ENCODE assay signal across 15 cellular contexts in genomic region chr17:61386251-61386650, GRCh38. TPM values are rescaled to one million over a fixed set of nuclear protein-coding genes. Genes with fewer than 3 reads are reported as not detected.
A peak's percentile ranks its signal among the peaks of the same experiment; 100 is the strongest.
DNase-seq lines count a peak whose midpoint lies in the region; ATAC-seq, FAIRE-seq and TF ChIP-seq lines count a peak whose summit lies in the region.
"Had no signal": no experiment of that assay in that cellular context is flagged by ENCODE, and none has a peak within 500 bp of the region (broad histone marks: within the 10 kb centered on the region; RNA-seq: fewer than 3 reads in every experiment).

No MANE protein-coding gene starts in this region.

- H3K79me2 ChIP-seq in GM23338 (replicated peaks; ENCODE audit: insufficient read depth), result no peaks in the 10 kb centered on the region

- no peak overlapping the region for H3K4me2 ChIP-seq in GM23338
- H3K4me2 ChIP-seq: BLaER1 treated with 17β-estradiol and CSF1 and Interleukin-3, amounts not matched to agents 10 nM and 100 nM had no signal

- TF ChIP-seq CTCF in WERI-Rb-1 (IDR thresholded peaks at IDR 0.05; ENCODE audit: low read depth, low read length) (no peak), lower lobe of right lung (IDR thresholded peaks at IDR 0.05) (no peak), GM23338 (conservative IDR thresholded peaks at IDR 0.05; ENCODE audit: low read depth in 2 of 2) (no peak)

- intact Hi-C loops in lower lobe of right lung (cut with DNase I), result no loop called here

- H3K36me3 ChIP-seq in WERI-Rb-1 (no peaks in the 10 kb centered on the region), lower lobe of right lung (no peaks in the 10 kb centered on the region), HAP-1 (replicated peaks) (no peaks in the 10 kb centered on the region), GM23338 (ENCODE audit: insufficient read depth) (no peaks in the 10 kb centered on the region)
- H3K36me3 ChIP-seq: BLaER1 treated with 17β-estradiol and CSF1 and Interleukin-3, amounts not matched to agents 10 nM and 100 nM had no signal

- H3K27ac ChIP-seq in WERI-Rb-1, result peak overlapping the region; percentile 64
- H3K27ac ChIP-seq in lower lobe of right lung, result no peak overlapping the region
- no peak overlapping the region for H3K27ac ChIP-seq in GM23338 (ENCODE audit: low read depth)
- H3K27ac ChIP-seq: BLaER1 treated with 17β-estradiol and CSF1 and Interleukin-3, amounts not matched to agents 10 nM and 100 nM; HL-60 had no signal

- H4K20me1 ChIP-seq in GM23338 (replicated peaks; ENCODE audit: insufficient read depth), result no peaks in the 10 kb centered on the region

- H3K27me3 ChIP-seq in WERI-Rb-1 (ENCODE audit: insufficient read depth, low read depth, severe bottlenecking) (no peaks in the 10 kb centered on the region), lower lobe of right lung (ENCODE audit: low read depth) (no peaks in the 10 kb centered on the region), HAP-1 (ENCODE audit: low read depth) (no peaks in the 10 kb centered on the region), GM23338 (ENCODE audit: insufficient read depth) (no peaks in the 10 kb centered on the region)
- H3K27me3 ChIP-seq: BLaER1 treated with 17β-estradiol and CSF1 and Interleukin-3, amounts not matched to agents 10 nM and 100 nM had no signal

- H3K36me3 Mint-ChIP-seq in stimulated activated effector memory CD8-positive, alpha-beta T cell treated with anti-CD3 and anti-CD28 coated beads, Interleukin-12 subunit alpha, Interleukin-12 subunit beta, amount 100 ng/mL, for 72 hours, result no peaks in the 10 kb centered on the region
- no peaks in the 10 kb centered on the region for H3K36me3 Mint-ChIP-seq in GM23338 (ENCODE audit: low read depth)

- peaks cover 13% of the 10 kb centered on the region for H3K27me3 Mint-ChIP-seq in GM23338 (ENCODE audit: insufficient read depth, low read depth, poor library complexity)

- ATAC-seq in lower lobe of right lung (no peak), GM23338 (no peak)
- no peak for ATAC-seq in stimulated activated effector memory CD8-positive, alpha-beta T cell treated with anti-CD3 and anti-CD28 coated beads, Interleukin-12 subunit alpha, Interleukin-12 subunit beta, amount 100 ng/mL, for 72 hours

- DNase-seq in HTR-8/SVneo (ENCODE audit: insufficient read length, low spot score), result no peak
- no peak for DNase-seq in WERI-Rb-1
- DNase-seq in lower lobe of right lung, result peak; percentile 20
- DNase-seq in stimulated activated effector memory CD8-positive, alpha-beta T cell treated with anti-CD3 and anti-CD28 coated beads, Interleukin-12 subunit alpha, Interleukin-12 subunit beta, amount 100 ng/mL, for 72 hours (ENCODE audit: low spot score in 2 of 2), result no peak
- DNase-seq in HAP-1 (ENCODE audit: low spot score in 2 of 2), result no peak
- DNase-seq in activated CD4-positive, alpha-beta T cell treated with anti-CD3 and anti-CD28 coated beads for 4 hours, result no peak
- no peak for DNase-seq in GM23338 (ENCODE audit: low spot score)
- DNase-seq: ACHN; CD4-positive, CD25-positive, alpha-beta regulatory T cell; DMS53; HCEC 1CT; KG1 had no signal

- H3F3A ChIP-seq in GM23338 (replicated peaks; ENCODE audit: low read depth), result no peaks in the 10 kb centered on the region

- H3K4me1 Mint-ChIP-seq in stimulated activated effector memory CD8-positive, alpha-beta T cell treated with anti-CD3 and anti-CD28 coated beads, Interleukin-12 subunit alpha, Interleukin-12 subunit beta, amount 100 ng/mL, for 72 hours, result peaks cover 10% of the 10 kb centered on the region
- H3K4me1 Mint-ChIP-seq in GM23338, result peaks cover 9% of the 10 kb centered on the region

- peak overlapping the region; percentile 35 for H3K27ac Mint-ChIP-seq in stimulated activated effector memory CD8-positive, alpha-beta T cell treated with anti-CD3 and anti-CD28 coated beads, Interleukin-12 subunit alpha, Interleukin-12 subunit beta, amount 100 ng/mL, for 72 hours
- no peak overlapping the region for H3K27ac Mint-ChIP-seq in GM23338

- peaks cover 10% of the 10 kb centered on the region for H3K4me1 ChIP-seq in lower lobe of right lung
- H3K4me1 ChIP-seq in HAP-1, result no peaks in the 10 kb centered on the region; the same call in 1 of the 2 replicates
- H3K4me1 ChIP-seq in GM23338 (ENCODE audit: insufficient read depth), result no peaks in the 10 kb centered on the region

- H3K9me3 ChIP-seq in WERI-Rb-1 (ENCODE audit: severe bottlenecking) (no peaks in the 10 kb centered on the region), lower lobe of right lung (no peaks in the 10 kb centered on the region), HAP-1 (no peaks in the 10 kb centered on the region)
- H3K9me3 ChIP-seq: BLaER1 treated with 17β-estradiol and CSF1 and Interleukin-3, amounts not matched to agents 10 nM and 100 nM had no signal

- H3K9me2 ChIP-seq in GM23338 (ENCODE audit: insufficient read depth), result no peaks in the 10 kb centered on the region

- H3K4me3 ChIP-seq in WERI-Rb-1 (ENCODE audit: low read depth, low read length), result no peak overlapping the region
- no peak overlapping the region for H3K4me3 ChIP-seq in lower lobe of right lung
- H3K4me3 ChIP-seq in HAP-1, result no peak overlapping the region
- H3K4me3 ChIP-seq in GM23338, result no peak overlapping the region
- H3K4me3 ChIP-seq: BLaER1 treated with 17β-estradiol and CSF1 and Interleukin-3, amounts not matched to agents 10 nM and 100 nM had no signal

- no peak overlapping the region for H3K4me3 Mint-ChIP-seq in stimulated activated effector memory CD8-positive, alpha-beta T cell treated with anti-CD3 and anti-CD28 coated beads, Interleukin-12 subunit alpha, Interleukin-12 subunit beta, amount 100 ng/mL, for 72 hours
- no peak overlapping the region for H3K4me3 Mint-ChIP-seq in GM23338
- H3K4me3 Mint-ChIP-seq: CD4-positive, CD25-positive, alpha-beta regulatory T cell had no signal

- FAIRE-seq in HTR-8/SVneo (lab: Jason Lieb, UNC), result peak; percentile 52

- in situ Hi-C loops in HAP-1 (cut with MboI; ENCODE audit: low sequenced_read_pairs), result no loop called here

- no peak overlapping the region for H2AFZ ChIP-seq in GM23338

- no peaks in the 10 kb centered on the region for H3K9me3 Mint-ChIP-seq in stimulated activated effector memory CD8-positive, alpha-beta T cell treated with anti-CD3 and anti-CD28 coated beads, Interleukin-12 subunit alpha, Interleukin-12 subunit beta, amount 100 ng/mL, for 72 hours
- no peaks in the 10 kb centered on the region; the same call in 2 of the 3 replicates for H3K9me3 Mint-ChIP-seq in GM23338
- H3K9me3 Mint-ChIP-seq: CD4-positive, CD25-positive, alpha-beta regulatory T cell; IgD-negative memory B cell had no signal

TF ChIP-seq in GM23338, 12 proteins besides CTCF, POLR2A, EP300 and RAD21:
- TF ChIP-seq ZNF114 (CRISPR knock-in tag; IDR thresholded peaks at IDR 0.05) (no peak), NANOG (IDR thresholded peaks at IDR 0.05; ENCODE audit: borderline replicate concordance) (no peak), JUNB (IDR thresholded peaks at IDR 0.05; ENCODE audit: unreplicated experiment) (no peak), REST (IDR thresholded peaks at IDR 0.05; ENCODE audit: unreplicated experiment) (no peak), POLR2AphosphoS5 (IDR thresholded peaks at IDR 0.05; ENCODE audit: low read depth) (no peak), EZH2 (IDR thresholded peaks at IDR 0.05; ENCODE audit: low read depth, unreplicated experiment) (no peak), ETS1 (IDR thresholded peaks at IDR 0.05) (no peak), STAT1 (IDR thresholded peaks at IDR 0.05; ENCODE audit: unreplicated experiment) (no peak), ZNF331 (CRISPR knock-in tag; IDR thresholded peaks at IDR 0.05; ENCODE audit: low read depth) (no peak)

RNA-seq across cellular contexts. Expression of gene TBX2, which starts 13.4 kb away (rescaled TPM):
- total RNA-seq in lower lobe of right lung, result 83.3 TPM
- not detected in 2 replicates for total RNA-seq in GM23338 (2014; rRNA removed; shearing (Covaris generic))
- polyA plus RNA-seq in GM23338 (2016; fragmentation: Nextera tagmentation; extraction: Ambion mirVana), result 0.10 TPM in 1 of 2 replicates, not detected in the other
- total RNA-seq: CD4-positive, CD25-positive, alpha-beta regulatory T cell had no signal
- polyA plus RNA-seq: CD4-positive, CD25-positive, alpha-beta regulatory T cell; IgD-negative memory B cell had no signal

Comparison
In these comparisons a context has a peak if more than half of its experiments do, and no peak if none do; other contexts are left out.
1. RNA of gene TBX2, which starts 13.4 kb away (total RNA-seq): 83.3 TPM in lower lobe of right lung (single experiment); not detected in GM23338; every median in the first group is over 10 times any median in the second.